Comparison of ENCODE assay signal across 16 cellular contexts in genomic region chr16:4496305-4496704, GRCh38. TPM values are rescaled to one million over a fixed set of nuclear protein-coding genes. Genes with fewer than 3 reads are reported as not detected.
A peak's percentile ranks its signal among the peaks of the same experiment; 100 is the strongest.
DNase-seq lines count a peak whose midpoint lies in the region; ATAC-seq, FAIRE-seq and TF ChIP-seq lines count a peak whose summit lies in the region.
"Had no signal": no experiment of that assay in that cellular context is flagged by ENCODE, and none has a peak within 500 bp of the region (broad histone marks: within the 10 kb centered on the region; RNA-seq: fewer than 3 reads in every experiment).

No MANE protein-coding gene starts in this region.

- intact Hi-C loops in MCF 10A (cut with micrococcal nuclease) (no loop called here), breast epithelium (cut with DNase I; ENCODE audit: low total_unique reads) (no loop called here)

- H3K4me3 Mint-ChIP-seq in MCF 10A (ENCODE audit: unreplicated experiment) = no peak overlapping the region

- H3K4me1 Mint-ChIP-seq in MCF 10A (ENCODE audit: insufficient read depth, unreplicated experiment) = peaks cover 60% of the 10 kb centered on the region

- CTCF ChIA-PET in MCF 10A (lab: Yijun Ruan, JAX) = interaction anchor here (0.6 to 1.5 kb wide), 4 partner anchors 10 to 86 kb away, joined by 3 to 16 read pairs (median 4); no protein-coding TSS in a partner anchor

- no peaks in the 10 kb centered on the region for H3K27me3 ChIP-seq in breast epithelium
- H3K27me3 ChIP-seq: colonic mucosa, testis had no signal

- POLR2A ChIA-PET in MCF 10A (lab: Yijun Ruan, JAX) = interaction anchor here (0.5 to 2.0 kb wide), 6 partner anchors 10 to 656 kb away, joined by 3 to 14 read pairs (median 4); partner anchors contain the start of genes HMOX2 and NMRAL1

- H3K27ac Mint-ChIP-seq in MCF 10A (ENCODE audit: low read depth, unreplicated experiment) = peak overlapping the region; percentile 81
- H3K27ac Mint-ChIP-seq: activated T-helper 2 cell treated with anti-CD3 and anti-CD28 coated beads, Interferon-gamma antibody, Interleukin-2, Interleukin-4, amounts not matched to agents 10 μg/mL and 5 μg/mL and 100 μg/mL, durations not matched to agents 14 hours and 24 hours and 36 hours had no signal

- ATAC-seq in SK-N-SH treated with all-trans-retinoic acid at 6 μM for 48 hours = peak; percentile 6; the same call in 2 of the 3 replicates

- H3K9me3 ChIP-seq in breast epithelium = no peaks in the 10 kb centered on the region
- H3K9me3 ChIP-seq: colonic mucosa, testis had no signal

- TF ChIP-seq CTCF in MCF 10A (IDR thresholded peaks at IDR 0.05; ENCODE audit: unreplicated experiment) (no peak), breast epithelium (IDR thresholded peaks at IDR 0.05) (no peak), fibroblast of villous mesenchyme (IDR thresholded peaks at IDR 0.05; ENCODE audit: insufficient read depth, low read depth, low read length) (no peak)

- H3K4me3 ChIP-seq in breast epithelium = no peak overlapping the region
- H3K4me3 ChIP-seq in fibroblast of villous mesenchyme (ENCODE audit: low read depth, low read length) = no peak overlapping the region
- H3K4me3 ChIP-seq: colonic mucosa, lung, testis had no signal

- DNase-seq in MCF 10A (ENCODE audit: unreplicated experiment) (peak; percentile 42), breast epithelium (ENCODE audit: low spot score in 2 of 2) (no peak), fibroblast of villous mesenchyme (ENCODE audit: low read depth) (peak; percentile 46), NCI-H2171 (lab: John Stamatoyannopoulos, UW) (no peak), OCI-M1 (lab: John Stamatoyannopoulos, UW) (no peak), GM12892 (ENCODE audit: insufficient read length) (no peak)
- DNase-seq in activated CD4-positive, alpha-beta T cell treated with anti-CD3 and anti-CD28 coated beads for 4 hours = no peak
- DNase-seq: colonic mucosa, Karpas-422, testis had no signal

- TF ChIP-seq POLR2A in breast epithelium (IDR thresholded peaks at IDR 0.05) = no peak
- TF ChIP-seq POLR2A in GM12892 (IDR thresholded peaks at IDR 0.05; ENCODE audit: low read depth, low read length) = no peak

- H3K9me3 Mint-ChIP-seq in MCF 10A (ENCODE audit: unreplicated experiment) = no peaks in the 10 kb centered on the region
- H3K9me3 Mint-ChIP-seq: activated T-helper 2 cell treated with anti-CD3 and anti-CD28 coated beads, Interferon-gamma antibody, Interleukin-2, Interleukin-4, amounts not matched to agents 10 μg/mL and 5 μg/mL and 100 μg/mL, durations not matched to agents 14 hours and 24 hours and 36 hours had no signal

- H3K27me3 Mint-ChIP-seq in MCF 10A (ENCODE audit: insufficient read depth, unreplicated experiment) = no peaks in the 10 kb centered on the region

- peaks cover 0 to 5% of the 10 kb centered on the region in 2 donors for H3K4me1 ChIP-seq in breast epithelium

- H3K27ac ChIP-seq in breast epithelium = no peak overlapping the region
- H3K27ac ChIP-seq: colonic mucosa, testis had no signal

- no TSS peak for BruUV-seq in MCF 10A (replicated peaks; lab: Mats Ljungman, UMichigan)

- FAIRE-seq in GM12892 (lab: Jason Lieb, UNC) = no peak
- FAIRE-seq: G401.6 had no signal

- no peaks in the 10 kb centered on the region for H3K36me3 ChIP-seq in breast epithelium
- H3K36me3 ChIP-seq: colonic mucosa had no signal

- H3K36me3 Mint-ChIP-seq in MCF 10A (ENCODE audit: insufficient read depth, unreplicated experiment) = peaks cover 11% of the 10 kb centered on the region

TF ChIP-seq in SK-N-SH treated with all-trans-retinoic acid at 6 μM for 48 hours, 23 proteins besides CTCF, POLR2A, EP300 and RAD21:
- TF ChIP-seq CREB5 (CRISPR knock-in tag; IDR thresholded peaks at IDR 0.05; ENCODE audit: low read depth) (no peak), PPARA (CRISPR knock-in tag; IDR thresholded peaks at IDR 0.05; ENCODE audit: borderline replicate concordance) (no peak), TSHZ2 (CRISPR knock-in tag; IDR thresholded peaks at IDR 0.05) (no peak), TCF4 (CRISPR knock-in tag; IDR thresholded peaks at IDR 0.05; ENCODE audit: borderline replicate concordance) (no peak), GLIS3 (CRISPR knock-in tag; IDR thresholded peaks at IDR 0.05) (no peak), ZNF70 (CRISPR knock-in tag; IDR thresholded peaks at IDR 0.05) (no peak), SNAI2 (CRISPR knock-in tag; IDR thresholded peaks at IDR 0.05) (no peak), ZC3H10 (CRISPR knock-in tag; IDR thresholded peaks at IDR 0.05) (no peak), ZNF565 (CRISPR knock-in tag; conservative IDR thresholded peaks at IDR 0.05; ENCODE audit: low read depth) (no peak), ZFP3 (CRISPR knock-in tag; IDR thresholded peaks at IDR 0.05) (no peak), ZNF8 (CRISPR knock-in tag; IDR thresholded peaks at IDR 0.05) (no peak), ISL1 (CRISPR knock-in tag; IDR thresholded peaks at IDR 0.05) (no peak), POU6F1 (CRISPR knock-in tag; IDR thresholded peaks at IDR 0.05; ENCODE audit: borderline replicate concordance, low read depth) (no peak), BACH2 (CRISPR knock-in tag; IDR thresholded peaks at IDR 0.05; ENCODE audit: borderline replicate concordance) (no peak), ESRRG (CRISPR knock-in tag; IDR thresholded peaks at IDR 0.05) (no peak)
TF ChIP-seq in SK-N-SH treated with all-trans-retinoic acid at 6 μM for 48 hours: peak in this region for 0.

RNA-seq across cellular contexts. Expression of gene HMOX2, which starts 20.1 kb away (rescaled TPM):
- total RNA-seq in MCF 10A (2022) = 60.4 and 65.6 TPM in 2 replicates
- total RNA-seq in breast epithelium = 10 to 100 TPM; 53.6 to 87.7 (median 65.9) TPM
- total RNA-seq in fibroblast of villous mesenchyme = 52.5 and 57.9 TPM in 2 replicates
- polyA plus RNA-seq in GM12892 (2012; ENCODE audit: missing spikeins) = 25.8 TPM

RNA-seq across cellular contexts. Expression of gene NMRAL1, which starts 21.9 kb away (rescaled TPM):
- total RNA-seq in MCF 10A (2022) = 41.2 and 48.6 TPM in 2 replicates
- 10 to 100 TPM; 44.5 to 57.7 (median 51.5) TPM for total RNA-seq in breast epithelium
- 54.4 and 99.5 TPM in 2 replicates for total RNA-seq in fibroblast of villous mesenchyme
- polyA plus RNA-seq in GM12892 (2012; ENCODE audit: missing spikeins) = 45.9 TPM

RNA-seq across cellular contexts. Expression of gene CDIP1, which starts 42.3 kb away (rescaled TPM):
- 6.0 and 8.0 TPM in 2 replicates for total RNA-seq in MCF 10A (2022)
- total RNA-seq in breast epithelium = 1 to 10 TPM; 9.1 to 9.9 (median 9.5) TPM
- total RNA-seq in fibroblast of villous mesenchyme = 10.6 and 16.8 TPM in 2 replicates
- 3.3 TPM for polyA plus RNA-seq in GM12892 (2012; ENCODE audit: missing spikeins)

RNA-seq across cellular contexts. Expression of gene C16orf96, which starts 59.8 kb away (rescaled TPM):
- not detected in 2 replicates for total RNA-seq in MCF 10A (2022)
- not detected for total RNA-seq in breast epithelium
- not detected in 2 replicates for total RNA-seq in fibroblast of villous mesenchyme
- not detected for polyA plus RNA-seq in GM12892 (2012; ENCODE audit: missing spikeins)
- total RNA-seq: activated T-helper 2 cell treated with anti-CD3 and anti-CD28 coated beads, Interferon-gamma antibody, Interleukin-2, Interleukin-4, amounts not matched to agents 10 μg/mL and 5 μg/mL and 100 μg/mL, durations not matched to agents 14 hours and 24 hours and 36 hours; glomerular endothelial cell; pulmonary artery endothelial cell had no signal

Comparison
In these comparisons a context has a peak if more than half of its experiments do, and no peak if none do; other contexts are left out.
1. DNase-seq: peak in MCF 10A (single experiment) and fibroblast of villous mesenchyme (single experiment); none in breast epithelium (0 of 2), NCI-H2171 (single experiment), OCI-M1 (single experiment), GM12892 (single experiment) and activated CD4-positive, alpha-beta T cell treated with anti-CD3 and anti-CD28 coated beads for 4 hours (0 of 2).